ENCODE assay signal across 1 cellular context in the genomic region with DNA sequence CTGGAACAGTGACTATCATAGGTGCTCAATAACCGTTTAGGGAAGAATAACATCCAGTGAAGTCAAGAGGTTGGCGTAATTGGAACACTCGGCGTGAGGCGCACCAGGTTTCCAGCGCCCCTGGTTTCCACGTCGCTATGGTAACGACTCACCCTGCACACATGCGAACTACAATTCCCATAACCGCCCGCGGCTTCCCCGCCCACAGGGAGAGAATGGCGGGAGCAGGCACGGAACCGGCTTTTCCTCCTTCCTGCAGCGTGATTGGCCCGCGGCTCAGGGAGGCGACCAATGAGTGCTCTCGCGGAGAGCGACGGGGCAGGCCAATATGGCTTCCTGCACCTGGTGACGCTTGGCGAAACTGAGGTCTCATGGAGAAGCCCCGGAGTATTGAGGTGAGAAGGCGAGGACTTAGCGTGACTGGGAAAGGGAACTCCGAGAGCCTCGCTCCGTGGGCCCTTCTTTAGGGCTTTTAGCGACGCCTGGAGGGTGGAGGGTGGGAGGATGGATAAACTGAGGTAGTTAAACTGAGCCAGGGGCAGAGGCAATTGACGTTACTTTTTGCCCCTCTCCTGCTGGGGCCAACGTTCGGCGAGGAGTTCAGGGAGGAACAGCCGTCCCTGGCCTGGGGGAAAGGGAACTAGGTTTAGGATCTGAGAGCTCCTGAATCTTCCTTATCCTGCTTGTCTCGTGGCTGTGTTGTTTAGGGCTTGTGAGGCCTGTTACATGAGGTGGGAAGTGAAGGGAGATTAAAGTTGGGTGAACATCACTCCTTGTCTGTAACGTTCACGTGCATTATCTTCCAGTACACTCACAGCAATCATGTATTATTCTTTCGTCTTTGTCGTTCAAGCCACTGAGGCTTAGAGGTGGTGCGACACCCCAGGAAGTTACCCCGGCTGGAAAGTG.
TF ChIP-seq lines count a peak whose summit lies in the region.

A gene (plus strand): TSS at position 321 of the 909 bp plus-strand sequence. CDS start 51 bp downstream, at position 372.

TF ChIP-seq in GM12878, 131 proteins besides CTCF, POLR2A, EP300 and RAD21 (continued from another document and continues in another):
- peak; percentile 82 for TF ChIP-seq SMAD5 (IDR thresholded peaks at IDR 0.05; ENCODE audit: low read depth)
- peak in 1 of 2 experiments; percentile 62; a peak in 1 of 3 replicates for TF ChIP-seq EGR1 (IDR thresholded peaks at IDR 0.05; ENCODE audit: borderline replicate concordance in 1 of 2, low read depth in 2 of 2, low read length in 2 of 2)
- TF ChIP-seq CHD2 (IDR thresholded peaks at IDR 0.05; ENCODE audit: borderline replicate concordance, low read depth, low read length), result peak; percentile 91
- TF ChIP-seq, protein P1, sequence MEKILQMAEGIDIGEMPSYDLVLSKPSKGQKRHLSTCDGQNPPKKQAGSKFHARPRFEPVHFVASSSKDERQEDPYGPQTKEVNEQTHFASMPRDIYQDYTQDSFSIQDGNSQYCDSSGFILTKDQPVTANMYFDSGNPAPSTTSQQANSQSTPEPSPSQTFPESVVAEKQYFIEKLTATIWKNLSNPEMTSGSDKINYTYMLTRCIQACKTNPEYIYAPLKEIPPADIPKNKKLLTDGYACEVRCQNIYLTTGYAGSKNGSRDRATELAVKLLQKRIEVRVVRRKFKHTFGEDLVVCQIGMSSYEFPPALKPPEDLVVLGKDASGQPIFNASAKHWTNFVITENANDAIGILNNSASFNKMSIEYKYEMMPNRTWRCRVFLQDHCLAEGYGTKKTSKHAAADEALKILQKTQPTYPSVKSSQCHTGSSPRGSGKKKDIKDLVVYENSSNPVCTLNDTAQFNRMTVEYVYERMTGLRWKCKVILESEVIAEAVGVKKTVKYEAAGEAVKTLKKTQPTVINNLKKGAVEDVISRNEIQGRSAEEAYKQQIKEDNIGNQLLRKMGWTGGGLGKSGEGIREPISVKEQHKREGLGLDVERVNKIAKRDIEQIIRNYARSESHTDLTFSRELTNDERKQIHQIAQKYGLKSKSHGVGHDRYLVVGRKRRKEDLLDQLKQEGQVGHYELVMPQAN (conservative IDR thresholded peaks at IDR 0.05), result peak; percentile 57
- peak; percentile 42; the same call in 1 of the 2 replicates for TF ChIP-seq GATAD2B (conservative IDR thresholded peaks at IDR 0.05; ENCODE audit: low read depth)
- TF ChIP-seq RFX5 (IDR thresholded peaks at IDR 0.05; ENCODE audit: low read depth, low read length), result 0 out of 2 replicates have a peak, but pooled peaks have one; percentile 68
- TF ChIP-seq DPF2 (IDR thresholded peaks at IDR 0.05), result 0 out of 2 replicates have a peak, but pooled peaks have one; percentile 54
- TF ChIP-seq CBX3 (IDR thresholded peaks at IDR 0.05; ENCODE audit: borderline replicate concordance, low read depth), result no peak
- TF ChIP-seq, protein P2, sequence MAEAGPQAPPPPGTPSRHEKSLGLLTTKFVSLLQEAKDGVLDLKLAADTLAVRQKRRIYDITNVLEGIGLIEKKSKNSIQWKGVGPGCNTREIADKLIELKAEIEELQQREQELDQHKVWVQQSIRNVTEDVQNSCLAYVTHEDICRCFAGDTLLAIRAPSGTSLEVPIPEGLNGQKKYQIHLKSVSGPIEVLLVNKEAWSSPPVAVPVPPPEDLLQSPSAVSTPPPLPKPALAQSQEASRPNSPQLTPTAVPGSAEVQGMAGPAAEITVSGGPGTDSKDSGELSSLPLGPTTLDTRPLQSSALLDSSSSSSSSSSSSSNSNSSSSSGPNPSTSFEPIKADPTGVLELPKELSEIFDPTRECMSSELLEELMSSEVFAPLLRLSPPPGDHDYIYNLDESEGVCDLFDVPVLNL (IDR thresholded peaks at IDR 0.05; ENCODE audit: low read depth, low read length), result peak; percentile 78
- TF ChIP-seq IKZF1 (conservative IDR thresholded peaks at IDR 0.05), result peak; percentile 90
- TF ChIP-seq CHD4 (IDR thresholded peaks at IDR 0.05), result no peak
- TF ChIP-seq, protein P3, sequence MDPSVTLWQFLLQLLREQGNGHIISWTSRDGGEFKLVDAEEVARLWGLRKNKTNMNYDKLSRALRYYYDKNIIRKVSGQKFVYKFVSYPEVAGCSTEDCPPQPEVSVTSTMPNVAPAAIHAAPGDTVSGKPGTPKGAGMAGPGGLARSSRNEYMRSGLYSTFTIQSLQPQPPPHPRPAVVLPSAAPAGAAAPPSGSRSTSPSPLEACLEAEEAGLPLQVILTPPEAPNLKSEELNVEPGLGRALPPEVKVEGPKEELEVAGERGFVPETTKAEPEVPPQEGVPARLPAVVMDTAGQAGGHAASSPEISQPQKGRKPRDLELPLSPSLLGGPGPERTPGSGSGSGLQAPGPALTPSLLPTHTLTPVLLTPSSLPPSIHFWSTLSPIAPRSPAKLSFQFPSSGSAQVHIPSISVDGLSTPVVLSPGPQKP (IDR thresholded peaks at IDR 0.05; ENCODE audit: low read depth, low read length), result 0 out of 2 replicates have a peak, but pooled peaks have one; percentile 42
- TF ChIP-seq SMAD1 (IDR thresholded peaks at IDR 0.05; ENCODE audit: low read depth, partially characterized antibody), result no peak
- peak; percentile 71; the same call in 1 of the 2 replicates for TF ChIP-seq GABPA (IDR thresholded peaks at IDR 0.05; ENCODE audit: low read depth)
- TF ChIP-seq FOXK2 (IDR thresholded peaks at IDR 0.05), result no peak
- TF ChIP-seq POLR2AphosphoS5 (IDR thresholded peaks at IDR 0.05; ENCODE audit: low read length), result peak; percentile 85
- TF ChIP-seq BCL11A (IDR thresholded peaks at IDR 0.05; ENCODE audit: low read depth, low read length), result no peak
- TF ChIP-seq NR2C1 (IDR thresholded peaks at IDR 0.05), result peak; percentile 50; the same call in 1 of the 2 replicates
- TF ChIP-seq HDGF (IDR thresholded peaks at IDR 0.05), result peak; percentile 72
- TF ChIP-seq, protein P4, sequence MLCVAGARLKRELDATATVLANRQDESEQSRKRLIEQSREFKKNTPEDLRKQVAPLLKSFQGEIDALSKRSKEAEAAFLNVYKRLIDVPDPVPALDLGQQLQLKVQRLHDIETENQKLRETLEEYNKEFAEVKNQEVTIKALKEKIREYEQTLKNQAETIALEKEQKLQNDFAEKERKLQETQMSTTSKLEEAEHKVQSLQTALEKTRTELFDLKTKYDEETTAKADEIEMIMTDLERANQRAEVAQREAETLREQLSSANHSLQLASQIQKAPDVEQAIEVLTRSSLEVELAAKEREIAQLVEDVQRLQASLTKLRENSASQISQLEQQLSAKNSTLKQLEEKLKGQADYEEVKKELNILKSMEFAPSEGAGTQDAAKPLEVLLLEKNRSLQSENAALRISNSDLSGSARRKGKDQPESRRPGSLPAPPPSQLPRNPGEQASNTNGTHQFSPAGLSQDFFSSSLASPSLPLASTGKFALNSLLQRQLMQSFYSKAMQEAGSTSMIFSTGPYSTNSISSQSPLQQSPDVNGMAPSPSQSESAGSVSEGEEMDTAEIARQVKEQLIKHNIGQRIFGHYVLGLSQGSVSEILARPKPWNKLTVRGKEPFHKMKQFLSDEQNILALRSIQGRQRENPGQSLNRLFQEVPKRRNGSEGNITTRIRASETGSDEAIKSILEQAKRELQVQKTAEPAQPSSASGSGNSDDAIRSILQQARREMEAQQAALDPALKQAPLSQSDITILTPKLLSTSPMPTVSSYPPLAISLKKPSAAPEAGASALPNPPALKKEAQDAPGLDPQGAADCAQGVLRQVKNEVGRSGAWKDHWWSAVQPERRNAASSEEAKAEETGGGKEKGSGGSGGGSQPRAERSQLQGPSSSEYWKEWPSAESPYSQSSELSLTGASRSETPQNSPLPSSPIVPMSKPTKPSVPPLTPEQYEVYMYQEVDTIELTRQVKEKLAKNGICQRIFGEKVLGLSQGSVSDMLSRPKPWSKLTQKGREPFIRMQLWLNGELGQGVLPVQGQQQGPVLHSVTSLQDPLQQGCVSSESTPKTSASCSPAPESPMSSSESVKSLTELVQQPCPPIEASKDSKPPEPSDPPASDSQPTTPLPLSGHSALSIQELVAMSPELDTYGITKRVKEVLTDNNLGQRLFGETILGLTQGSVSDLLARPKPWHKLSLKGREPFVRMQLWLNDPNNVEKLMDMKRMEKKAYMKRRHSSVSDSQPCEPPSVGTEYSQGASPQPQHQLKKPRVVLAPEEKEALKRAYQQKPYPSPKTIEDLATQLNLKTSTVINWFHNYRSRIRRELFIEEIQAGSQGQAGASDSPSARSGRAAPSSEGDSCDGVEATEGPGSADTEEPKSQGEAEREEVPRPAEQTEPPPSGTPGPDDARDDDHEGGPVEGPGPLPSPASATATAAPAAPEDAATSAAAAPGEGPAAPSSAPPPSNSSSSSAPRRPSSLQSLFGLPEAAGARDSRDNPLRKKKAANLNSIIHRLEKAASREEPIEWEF (IDR thresholded peaks at IDR 0.05; ENCODE audit: insufficient replicate concordance, low read depth, low read length), result no peak
- no peak for TF ChIP-seq NR2C2 (IDR thresholded peaks at IDR 0.05; ENCODE audit: borderline replicate concordance, control insufficient read depth, insufficient read length, low read depth)
- TF ChIP-seq, protein P5, sequence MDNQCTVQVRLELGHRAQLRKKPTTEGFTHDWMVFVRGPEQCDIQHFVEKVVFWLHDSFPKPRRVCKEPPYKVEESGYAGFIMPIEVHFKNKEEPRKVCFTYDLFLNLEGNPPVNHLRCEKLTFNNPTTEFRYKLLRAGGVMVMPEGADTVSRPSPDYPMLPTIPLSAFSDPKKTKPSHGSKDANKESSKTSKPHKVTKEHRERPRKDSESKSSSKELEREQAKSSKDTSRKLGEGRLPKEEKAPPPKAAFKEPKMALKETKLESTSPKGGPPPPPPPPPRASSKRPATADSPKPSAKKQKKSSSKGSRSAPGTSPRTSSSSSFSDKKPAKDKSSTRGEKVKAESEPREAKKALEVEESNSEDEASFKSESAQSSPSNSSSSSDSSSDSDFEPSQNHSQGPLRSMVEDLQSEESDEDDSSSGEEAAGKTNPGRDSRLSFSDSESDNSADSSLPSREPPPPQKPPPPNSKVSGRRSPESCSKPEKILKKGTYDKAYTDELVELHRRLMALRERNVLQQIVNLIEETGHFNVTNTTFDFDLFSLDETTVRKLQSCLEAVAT (IDR thresholded peaks at IDR 0.05), result 0 out of 2 replicates have a peak, but pooled peaks have one; percentile 33
- TF ChIP-seq SIN3A (IDR thresholded peaks at IDR 0.05; ENCODE audit: low read depth, low read length), result peak; percentile 84; the same call in 1 of the 2 replicates
- TF ChIP-seq EED (IDR thresholded peaks at IDR 0.05; ENCODE audit: low read depth), result no peak; the same call in 1 of the 2 replicates
- TF ChIP-seq CREM (IDR thresholded peaks at IDR 0.05; ENCODE audit: low read depth), result peak; percentile 84
- TF ChIP-seq, protein P6, sequence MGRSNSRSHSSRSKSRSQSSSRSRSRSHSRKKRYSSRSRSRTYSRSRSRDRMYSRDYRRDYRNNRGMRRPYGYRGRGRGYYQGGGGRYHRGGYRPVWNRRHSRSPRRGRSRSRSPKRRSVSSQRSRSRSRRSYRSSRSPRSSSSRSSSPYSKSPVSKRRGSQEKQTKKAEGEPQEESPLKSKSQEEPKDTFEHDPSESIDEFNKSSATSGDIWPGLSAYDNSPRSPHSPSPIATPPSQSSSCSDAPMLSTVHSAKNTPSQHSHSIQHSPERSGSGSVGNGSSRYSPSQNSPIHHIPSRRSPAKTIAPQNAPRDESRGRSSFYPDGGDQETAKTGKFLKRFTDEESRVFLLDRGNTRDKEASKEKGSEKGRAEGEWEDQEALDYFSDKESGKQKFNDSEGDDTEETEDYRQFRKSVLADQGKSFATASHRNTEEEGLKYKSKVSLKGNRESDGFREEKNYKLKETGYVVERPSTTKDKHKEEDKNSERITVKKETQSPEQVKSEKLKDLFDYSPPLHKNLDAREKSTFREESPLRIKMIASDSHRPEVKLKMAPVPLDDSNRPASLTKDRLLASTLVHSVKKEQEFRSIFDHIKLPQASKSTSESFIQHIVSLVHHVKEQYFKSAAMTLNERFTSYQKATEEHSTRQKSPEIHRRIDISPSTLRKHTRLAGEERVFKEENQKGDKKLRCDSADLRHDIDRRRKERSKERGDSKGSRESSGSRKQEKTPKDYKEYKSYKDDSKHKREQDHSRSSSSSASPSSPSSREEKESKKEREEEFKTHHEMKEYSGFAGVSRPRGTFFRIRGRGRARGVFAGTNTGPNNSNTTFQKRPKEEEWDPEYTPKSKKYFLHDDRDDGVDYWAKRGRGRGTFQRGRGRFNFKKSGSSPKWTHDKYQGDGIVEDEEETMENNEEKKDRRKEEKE (IDR thresholded peaks at IDR 0.05), result no peak
- TF ChIP-seq NFXL1 (IDR thresholded peaks at IDR 0.05; ENCODE audit: borderline replicate concordance), result no peak
- TF ChIP-seq ZNF217 (IDR thresholded peaks at IDR 0.05), result no peak
- TF ChIP-seq FOS (IDR thresholded peaks at IDR 0.05; ENCODE audit: borderline replicate concordance, extremely low read depth, insufficient read length), result peak; percentile 14
- TF ChIP-seq, protein P7, sequence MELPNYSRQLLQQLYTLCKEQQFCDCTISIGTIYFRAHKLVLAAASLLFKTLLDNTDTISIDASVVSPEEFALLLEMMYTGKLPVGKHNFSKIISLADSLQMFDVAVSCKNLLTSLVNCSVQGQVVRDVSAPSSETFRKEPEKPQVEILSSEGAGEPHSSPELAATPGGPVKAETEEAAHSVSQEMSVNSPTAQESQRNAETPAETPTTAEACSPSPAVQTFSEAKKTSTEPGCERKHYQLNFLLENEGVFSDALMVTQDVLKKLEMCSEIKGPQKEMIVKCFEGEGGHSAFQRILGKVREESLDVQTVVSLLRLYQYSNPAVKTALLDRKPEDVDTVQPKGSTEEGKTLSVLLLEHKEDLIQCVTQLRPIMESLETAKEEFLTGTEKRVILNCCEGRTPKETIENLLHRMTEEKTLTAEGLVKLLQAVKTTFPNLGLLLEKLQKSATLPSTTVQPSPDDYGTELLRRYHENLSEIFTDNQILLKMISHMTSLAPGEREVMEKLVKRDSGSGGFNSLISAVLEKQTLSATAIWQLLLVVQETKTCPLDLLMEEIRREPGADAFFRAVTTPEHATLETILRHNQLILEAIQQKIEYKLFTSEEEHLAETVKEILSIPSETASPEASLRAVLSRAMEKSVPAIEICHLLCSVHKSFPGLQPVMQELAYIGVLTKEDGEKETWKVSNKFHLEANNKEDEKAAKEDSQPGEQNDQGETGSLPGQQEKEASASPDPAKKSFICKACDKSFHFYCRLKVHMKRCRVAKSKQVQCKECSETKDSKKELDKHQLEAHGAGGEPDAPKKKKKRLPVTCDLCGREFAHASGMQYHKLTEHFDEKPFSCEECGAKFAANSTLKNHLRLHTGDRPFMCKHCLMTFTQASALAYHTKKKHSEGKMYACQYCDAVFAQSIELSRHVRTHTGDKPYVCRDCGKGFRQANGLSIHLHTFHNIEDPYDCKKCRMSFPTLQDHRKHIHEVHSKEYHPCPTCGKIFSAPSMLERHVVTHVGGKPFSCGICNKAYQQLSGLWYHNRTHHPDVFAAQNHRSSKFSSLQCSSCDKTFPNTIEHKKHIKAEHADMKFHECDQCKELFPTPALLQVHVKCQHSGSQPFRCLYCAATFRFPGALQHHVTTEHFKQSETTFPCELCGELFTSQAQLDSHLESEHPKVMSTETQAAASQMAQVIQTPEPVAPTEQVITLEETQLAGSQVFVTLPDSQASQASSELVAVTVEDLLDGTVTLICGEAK (IDR thresholded peaks at IDR 0.05; ENCODE audit: borderline replicate concordance), result peak; percentile 79; the same call in 1 of the 2 replicates
- TF ChIP-seq SPI1 (IDR thresholded peaks at IDR 0.05; ENCODE audit: borderline replicate concordance, insufficient read depth, low read depth, low read length), result 0 out of 2 replicates have a peak, but pooled peaks have one; percentile 7
- no peak for TF ChIP-seq CBFB (IDR thresholded peaks at IDR 0.05; ENCODE audit: low read depth)
- TF ChIP-seq PAX8 (IDR thresholded peaks at IDR 0.05), result no peak
- TF ChIP-seq CEBPB (IDR thresholded peaks at IDR 0.05; ENCODE audit: borderline replicate concordance in 1 of 2, low read depth in 2 of 2, low read length in 2 of 2), result no peak
